In the genomic region with DNA sequence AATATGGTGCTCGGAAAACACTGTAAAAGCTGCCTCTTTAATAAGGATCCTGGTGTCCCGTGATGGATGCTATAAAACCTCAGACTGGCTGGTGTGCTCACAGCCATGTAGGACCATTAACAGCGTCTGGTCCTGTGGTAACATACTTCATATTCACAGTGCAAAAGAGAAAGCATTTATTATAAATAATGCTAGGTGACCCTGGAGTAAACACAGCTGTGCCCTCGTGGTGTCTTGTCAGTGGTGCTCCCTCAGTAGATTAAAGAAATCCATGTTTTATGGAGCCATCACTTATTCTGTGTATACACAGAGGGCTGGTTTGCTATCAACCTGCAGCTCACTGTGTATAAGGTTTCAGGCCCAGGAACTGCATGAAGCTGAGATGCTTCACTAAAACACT, we compare ENCODE assay signal across 22 cellular contexts.
"Had no signal": no experiment of that assay in that cellular context is flagged by ENCODE, and none has a peak within 500 bp of the region (broad histone marks: within the 10 kb centered on the region; RNA-seq: fewer than 3 reads in every experiment).

No MANE protein-coding gene starts in this region.

- H3K27me3 Mint-ChIP-seq: activated CD4-positive, alpha-beta memory T cell treated with anti-CD3 and anti-CD28 coated beads for 36 hours; activated naive CD8-positive, alpha-beta T cell treated with anti-CD3 and anti-CD28 coated beads, Interleukin-2, amount 10 ng/mL, durations not matched to agents 7 days and 5 days; dendritic cell treated with granulocyte-macrophage colony-stimulating factor and Interleukin-4, amounts not matched to agents 40 ng/mL and 50 ng/mL, for 4 days; type B pancreatic cell had no signal

- H2AFZ ChIP-seq: parathyroid adenoma had no signal

- H3K9ac ChIP-seq: parathyroid adenoma had no signal

- H3K9me3 Mint-ChIP-seq: activated CD4-positive, alpha-beta memory T cell treated with anti-CD3 and anti-CD28 coated beads for 36 hours; activated naive CD4-positive, alpha-beta T cell treated with anti-CD3 and anti-CD28 coated beads for 36 hours; activated naive CD8-positive, alpha-beta T cell treated with anti-CD3 and anti-CD28 coated beads, Interleukin-2, amount 10 ng/mL, durations not matched to agents 7 days and 5 days; activated T-cell treated with anti-CD3 and anti-CD28 coated beads, Interleukin-2, amount 50 U/mL, for 72 hours; dendritic cell treated with granulocyte-macrophage colony-stimulating factor and Interleukin-4, amounts not matched to agents 40 ng/mL and 50 ng/mL, for 4 days; natural killer cell treated with Interleukin-12 subunit alpha and Interleukin-12 subunit beta and Interleukin-15 and Interleukin-18, amount 100 ng/mL, for 72 hours; type B pancreatic cell had no signal

- H3K4me1 ChIP-seq: parathyroid adenoma, vagina had no signal

- H3K4me3 Mint-ChIP-seq: activated CD4-positive, alpha-beta memory T cell treated with anti-CD3 and anti-CD28 coated beads for 36 hours; activated naive CD4-positive, alpha-beta T cell treated with anti-CD3 and anti-CD28 coated beads for 36 hours; activated naive CD8-positive, alpha-beta T cell treated with anti-CD3 and anti-CD28 coated beads, Interleukin-2, amount 10 ng/mL, durations not matched to agents 7 days and 5 days; activated T-cell treated with anti-CD3 and anti-CD28 coated beads, Interleukin-2, amount 50 U/mL, for 72 hours; dendritic cell treated with granulocyte-macrophage colony-stimulating factor and Interleukin-4, amounts not matched to agents 40 ng/mL and 50 ng/mL, for 4 days; natural killer cell treated with Interleukin-12 subunit alpha and Interleukin-12 subunit beta and Interleukin-15 and Interleukin-18, amount 100 ng/mL, for 72 hours; type B pancreatic cell had no signal

- H3K4me3 ChIP-seq: left ventricle myocardium inferior, thoracic aorta, vagina had no signal

- FAIRE-seq: frontal cortex had no signal

- H3K27ac Mint-ChIP-seq: activated CD4-positive, alpha-beta memory T cell treated with anti-CD3 and anti-CD28 coated beads for 36 hours; activated naive CD4-positive, alpha-beta T cell treated with anti-CD3 and anti-CD28 coated beads for 36 hours; activated naive CD8-positive, alpha-beta T cell treated with anti-CD3 and anti-CD28 coated beads, Interleukin-2, amount 10 ng/mL, durations not matched to agents 7 days and 5 days; activated T-cell treated with anti-CD3 and anti-CD28 coated beads, Interleukin-2, amount 50 U/mL, for 72 hours; dendritic cell treated with granulocyte-macrophage colony-stimulating factor and Interleukin-4, amounts not matched to agents 40 ng/mL and 50 ng/mL, for 4 days; natural killer cell treated with Interleukin-12 subunit alpha and Interleukin-12 subunit beta and Interleukin-15 and Interleukin-18, amount 100 ng/mL, for 72 hours; type B pancreatic cell had no signal

- ATAC-seq: activated T-cell treated with anti-CD3 and anti-CD28 coated beads, Interleukin-2, amount 50 U/mL, for 72 hours; natural killer cell treated with Interleukin-12 subunit alpha and Interleukin-12 subunit beta and Interleukin-15 and Interleukin-18, amount 100 ng/mL, for 72 hours; right cardiac atrium had no signal

- DNase-seq: activated CD4-positive, alpha-beta memory T cell treated with anti-CD3 and anti-CD28 coated beads for 36 hours; activated CD4-positive, alpha-beta T cell treated with anti-CD3 and anti-CD28 coated beads for 48 hours; activated effector memory CD4-positive, alpha-beta T cell treated with Interleukin-2 at 50 U/mL for 16 hours; activated naive CD4-positive, alpha-beta T cell treated with anti-CD3 and anti-CD28 coated beads for 36 hours; activated naive CD8-positive, alpha-beta T cell treated with anti-CD3 and anti-CD28 coated beads, Interleukin-2, amount 10 ng/mL, durations not matched to agents 7 days and 5 days; activated T-cell treated with anti-CD3 and anti-CD28 coated beads, Interleukin-2, amount 50 U/mL, for 72 hours; amniotic stem cell; effector CD8-positive, alpha-beta T cell; glutamatergic neuron; hippocampal formation; kidney glomerular epithelial cell; left ventricle myocardium inferior; right cardiac atrium; stimulated activated CD4-positive, alpha-beta T cell treated with anti-CD3 and anti-CD28 coated beads, Interleukin-4, amount 100 ng/mL, for 24 hours; stimulated activated naive CD4-positive, alpha-beta T cell treated with Interleukin-2 at 50 U/mL for 16 hours had no signal

- H3K9me3 ChIP-seq: left ventricle myocardium inferior, thoracic aorta, vagina had no signal

- H3K36me3 ChIP-seq: left ventricle myocardium inferior, thoracic aorta, vagina had no signal

- H3K27ac ChIP-seq: left ventricle myocardium inferior, parathyroid adenoma, thoracic aorta, vagina had no signal

- H3K27me3 ChIP-seq: vagina had no signal

- H3K36me3 Mint-ChIP-seq: activated CD4-positive, alpha-beta memory T cell treated with anti-CD3 and anti-CD28 coated beads for 36 hours; activated naive CD8-positive, alpha-beta T cell treated with anti-CD3 and anti-CD28 coated beads, Interleukin-2, amount 10 ng/mL, durations not matched to agents 7 days and 5 days; natural killer cell treated with Interleukin-12 subunit alpha and Interleukin-12 subunit beta and Interleukin-15 and Interleukin-18, amount 100 ng/mL, for 72 hours; type B pancreatic cell had no signal
